8 cellular contexts compared by ENCODE assay signal in the genomic region with DNA sequence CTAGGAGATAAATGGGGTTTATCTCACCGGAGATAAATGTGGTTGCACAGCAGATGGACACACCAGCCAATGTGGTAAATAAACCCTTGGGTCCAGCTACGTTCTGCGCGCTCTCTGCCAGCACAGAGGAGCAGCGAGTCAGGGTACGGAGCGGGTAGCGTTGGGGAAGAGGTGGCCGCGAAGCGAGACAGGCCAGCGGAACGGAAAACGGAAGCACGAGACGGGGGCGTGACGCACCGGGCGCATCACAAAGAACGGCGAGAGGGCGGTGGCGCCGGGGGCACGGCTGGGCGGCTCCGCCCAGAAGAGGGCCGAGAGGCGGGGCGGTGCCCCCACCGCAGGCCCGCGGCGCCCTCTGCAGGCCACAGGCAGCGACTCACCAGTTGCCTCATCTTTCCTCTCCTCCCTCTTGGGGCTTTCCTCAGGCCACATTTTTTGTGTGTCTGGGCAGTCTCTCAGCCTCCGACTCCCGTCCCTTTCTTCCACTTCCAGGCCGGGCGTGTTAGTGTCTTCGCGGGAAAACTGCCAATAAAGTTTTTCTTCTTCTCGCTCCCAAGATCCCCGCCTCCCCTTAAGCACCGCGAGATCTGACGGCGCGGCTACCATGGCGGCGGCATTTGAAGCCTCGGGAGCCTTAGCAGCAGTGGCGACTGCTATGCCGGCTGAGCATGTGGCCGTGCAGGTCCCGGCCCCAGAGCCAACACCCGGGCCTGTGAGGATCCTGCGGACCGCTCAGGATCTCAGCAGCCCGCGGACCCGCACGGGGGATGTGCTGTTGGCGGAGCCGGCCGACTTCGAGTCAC. TPM values are rescaled to one million over a fixed set of nuclear protein-coding genes. Genes with fewer than 3 reads are reported as not detected.
DNase-seq lines count a peak whose midpoint lies in the region; ATAC-seq and TF ChIP-seq lines count a peak whose summit lies in the region.

Gene DDX20, plus strand, starts transcription at position 581 of the 803 bp plus-strand sequence. Its CDS starts 24 bp downstream, at position 605.

- peaks cover 22% of the 10 kb centered on the region for H3K36me3 ChIP-seq in BE2C

- peak; percentile 94 for DNase-seq in BE2C
- peak; percentile 87 for DNase-seq in NCI-H510A (lab: John Stamatoyannopoulos, UW)
- peak; percentile 86 to 90 for DNase-seq in activated CD4-positive, alpha-beta T cell treated with anti-CD3 and anti-CD28 coated beads for 24 hours (ENCODE audit: low read depth in 2 of 2)
- DNase-seq in chondrocyte (ENCODE audit: low spot score): no peak
- peak; percentile 97 for DNase-seq in kidney tubule cell (ENCODE audit: low spot score)
- peak; percentile 84 to 90 (median 85) for DNase-seq in stimulated activated CD4-positive, alpha-beta T cell treated with anti-CD3 and anti-CD28 coated beads, Interleukin-1b, Interleukin-23, amount 100 ng/mL, for 24 hours (ENCODE audit: low read depth in 4 of 4, low spot score in 1 of 4)

- peak within 1 kb of the TSS; percentile 99 for H3K4me3 Mint-ChIP-seq in chondrocyte (ENCODE audit: unreplicated experiment)

- peak within 1 kb of the TSS; percentile 89 for H3K4me3 ChIP-seq in BE2C (ENCODE audit: low read depth, low read length)

- peak; percentile 91 for TF ChIP-seq POLR2A in GM19193 (IDR thresholded peaks at IDR 0.05; ENCODE audit: extremely low read depth, insufficient read depth, insufficient read length)

- peaks cover 21% of the 10 kb centered on the region for H3K4me1 Mint-ChIP-seq in chondrocyte (ENCODE audit: low read depth)

- TF ChIP-seq CTCF in BE2C (IDR thresholded peaks at IDR 0.05; ENCODE audit: low read depth, low read length): peak; percentile 81
- peak; percentile 97 for TF ChIP-seq CTCF in chondrocyte (IDR thresholded peaks at IDR 0.05)

- H3K9me3 Mint-ChIP-seq in chondrocyte (ENCODE audit: low read depth): no peaks in the 10 kb centered on the region

- peaks cover 2% of the 10 kb centered on the region for H3K36me3 Mint-ChIP-seq in chondrocyte (ENCODE audit: low read depth)

- peak within 1 kb of the TSS; percentile 100 for H3K27ac Mint-ChIP-seq in chondrocyte (ENCODE audit: unreplicated experiment)

- H3K9me3 ChIP-seq in BE2C: no peaks in the 10 kb centered on the region

- no peaks in the 10 kb centered on the region for H3K27me3 Mint-ChIP-seq in chondrocyte (ENCODE audit: low read depth)

- ATAC-seq in HG03439 (IDR thresholded peaks at IDR 0.05; ENCODE audit: unreplicated experiment): peak; percentile 94

- H3K27me3 ChIP-seq in BE2C: no peaks in the 10 kb centered on the region

- peaks cover 2% of the 10 kb centered on the region; the same call in 1 of the 2 replicates for H3K4me1 ChIP-seq in BE2C

RNA-seq across cellular contexts. Expression of gene DDX20, which starts in this region (rescaled TPM):
- 23.7 TPM for polyA plus RNA-seq in BE2C (2012; ENCODE audit: insufficient read depth, insufficient read length, low read depth)
- total RNA-seq in chondrocyte: 9.9 to 10.7 TPM (median 10.0 TPM) in 3 replicates
